In genomic region chr1:32686387-32686786, GRCh38 we compare ENCODE assay signal across 23 cellular contexts. TPM values are rescaled to one million over a fixed set of nuclear protein-coding genes. Genes with fewer than 3 reads are reported as not detected.
DNase-seq lines count a peak whose midpoint lies in the region; ATAC-seq and TF ChIP-seq lines count a peak whose summit lies in the region.
"Had no signal": no experiment of that assay in that cellular context is flagged by ENCODE, and none has a peak within 500 bp of the region (broad histone marks: within the 10 kb centered on the region; RNA-seq: fewer than 3 reads in every experiment).

No MANE protein-coding gene starts in this region.

- no peaks in the 10 kb centered on the region for H3K27me3 ChIP-seq in esophagus squamous epithelium
- H3K27me3 ChIP-seq in sigmoid colon: no peaks in the 10 kb centered on the region

- peaks cover 3 to 46% (median 25%) of the 10 kb centered on the region in 3 donors for H3K4me1 ChIP-seq in esophagus squamous epithelium
- peaks cover 0 to 54% (median 36%) of the 10 kb centered on the region in 4 donors for H3K4me1 ChIP-seq in sigmoid colon
- H3K4me1 ChIP-seq: HAP-1 had no signal

- CTCF ChIA-PET in activated CD4-positive, alpha-beta T cell treated with anti-CD3 and anti-CD28 coated beads for 36 hours (lab: Charles Lee): no interaction called here

- no peak for TF ChIP-seq CTCF in esophagus squamous epithelium (IDR thresholded peaks at IDR 0.05)
- TF ChIP-seq CTCF in sigmoid colon (IDR thresholded peaks at IDR 0.05): no peak

- peak overlapping the region; percentile 15 for H3K27ac Mint-ChIP-seq in activated T-cell treated with anti-CD3 and anti-CD28 coated beads, Interleukin-2, amount 50 U/mL, for 72 hours
- H3K27ac Mint-ChIP-seq in T-helper 17 cell: peak overlapping the region; percentile 62
- H3K27ac Mint-ChIP-seq in activated CD4-positive, alpha-beta T cell treated with anti-CD3 and anti-CD28 coated beads for 36 hours: no peak overlapping the region

- no peaks in the 10 kb centered on the region for H3K9me3 Mint-ChIP-seq in activated T-cell treated with anti-CD3 and anti-CD28 coated beads, Interleukin-2, amount 50 U/mL, for 72 hours
- no peaks in the 10 kb centered on the region for H3K9me3 Mint-ChIP-seq in activated T-cell treated with anti-CD3 and anti-CD28 coated beads, Interleukin-2, amount 50 U/mL, for 4 hours
- H3K9me3 Mint-ChIP-seq in activated CD4-positive, alpha-beta T cell treated with anti-CD3 and anti-CD28 coated beads for 36 hours (ENCODE audit: low read depth): no peaks in the 10 kb centered on the region
- H3K9me3 Mint-ChIP-seq: CD8-positive, alpha-beta memory T cell had no signal

- peak overlapping the region in 3 of 4 donors; percentile 75 to 82 (median 80) for H3K27ac ChIP-seq in esophagus squamous epithelium
- H3K27ac ChIP-seq in sigmoid colon: peak overlapping the region in 2 of 4 donors; percentile 64 to 78

- H3K4me1 Mint-ChIP-seq in activated T-cell treated with anti-CD3 and anti-CD28 coated beads, Interleukin-2, amount 50 U/mL, for 72 hours (ENCODE audit: low read depth): peaks cover 10% of the 10 kb centered on the region
- H3K4me1 Mint-ChIP-seq in activated T-cell treated with anti-CD3 and anti-CD28 coated beads, Interleukin-2, amount 50 U/mL, for 4 hours (ENCODE audit: low read depth): peaks cover 6% of the 10 kb centered on the region
- H3K4me1 Mint-ChIP-seq in T-helper 17 cell: no peaks in the 10 kb centered on the region
- peaks cover 9% of the 10 kb centered on the region for H3K4me1 Mint-ChIP-seq in activated CD4-positive, alpha-beta T cell treated with anti-CD3 and anti-CD28 coated beads for 36 hours
- H3K4me1 Mint-ChIP-seq: CD8-positive, alpha-beta memory T cell had no signal

- no peak overlapping the region for H3K4me3 ChIP-seq in esophagus squamous epithelium
- H3K4me3 ChIP-seq in sigmoid colon: no peak overlapping the region
- H3K4me3 ChIP-seq: GM23248, HAP-1 had no signal

- H3K9me3 ChIP-seq in T-helper 17 cell (ENCODE audit: control insufficient read depth, low read length, poor library complexity, severe bottlenecking) (no peaks in the 10 kb centered on the region), esophagus squamous epithelium (no peaks in the 10 kb centered on the region), sigmoid colon (no peaks in the 10 kb centered on the region)
- H3K9me3 ChIP-seq: HAP-1 had no signal

- POLR2A ChIA-PET in activated CD4-positive, alpha-beta T cell treated with anti-CD3 and anti-CD28 coated beads for 36 hours (lab: Charles Lee): no interaction called here

- no peak for DNase-seq in activated T-cell treated with anti-CD3 and anti-CD28 coated beads, Interleukin-2, amount 50 U/mL, for 72 hours
- DNase-seq in activated T-cell treated with anti-CD3 and anti-CD28 coated beads, Interleukin-2, amount 50 U/mL, for 4 hours: no peak
- DNase-seq in T-helper 17 cell (no peak), esophagus squamous epithelium (lab: John Stamatoyannopoulos, UW) (no peak), sigmoid colon (peak; percentile 5), LoVo (ENCODE audit: low spot score) (no peak)
- no peak for DNase-seq in activated CD4-positive, alpha-beta T cell treated with anti-CD3 and anti-CD28 coated beads for 36 hours
- DNase-seq: AML-193; C1 segment of cervical spinal cord; Calu3; CD8-positive, alpha-beta memory T cell; DMS153; GM23248; IMR-90; MV-4-11; NCI-H1105 treated with DMSO at 0.1 percent for 48 hours; NCI-H1694; NCI-H2081; NCI-H2171; NCI-H524 treated with DMSO at 0.1 percent for 48 hours had no signal

- peaks cover 2 to 10% of the 10 kb centered on the region in 2 donors for H3K36me3 Mint-ChIP-seq in activated T-cell treated with anti-CD3 and anti-CD28 coated beads, Interleukin-2, amount 50 U/mL, for 72 hours (ENCODE audit: insufficient read depth in 2 of 2)
- H3K36me3 Mint-ChIP-seq in activated T-cell treated with anti-CD3 and anti-CD28 coated beads, Interleukin-2, amount 50 U/mL, for 4 hours (ENCODE audit: insufficient read depth): peaks cover 18% of the 10 kb centered on the region
- H3K36me3 Mint-ChIP-seq in T-helper 17 cell (ENCODE audit: low read depth): peaks cover 2% of the 10 kb centered on the region
- H3K36me3 Mint-ChIP-seq in activated CD4-positive, alpha-beta T cell treated with anti-CD3 and anti-CD28 coated beads for 36 hours (ENCODE audit: low read depth): peaks cover 41% of the 10 kb centered on the region

- intact Hi-C loops in esophagus squamous epithelium (cut with DNase I) (no loop called here), sigmoid colon (cut with DNase I) (no loop called here)
- intact Hi-C loops in activated CD4-positive, alpha-beta T cell treated with anti-CD3 and anti-CD28 coated beads for 36 hours (cut with DNase I, micrococcal nuclease): loop anchor here in 1 of 2 experiments (10.0 kb wide), 1 partner anchor 162 kb away; no protein-coding TSS in a partner anchor

- no peaks in the 10 kb centered on the region for H3K27me3 Mint-ChIP-seq in activated T-cell treated with anti-CD3 and anti-CD28 coated beads, Interleukin-2, amount 50 U/mL, for 72 hours (ENCODE audit: low read depth)
- H3K27me3 Mint-ChIP-seq in activated T-cell treated with anti-CD3 and anti-CD28 coated beads, Interleukin-2, amount 50 U/mL, for 4 hours (ENCODE audit: low read depth): no peaks in the 10 kb centered on the region
- no peaks in the 10 kb centered on the region for H3K27me3 Mint-ChIP-seq in T-helper 17 cell
- no peaks in the 10 kb centered on the region for H3K27me3 Mint-ChIP-seq in activated CD4-positive, alpha-beta T cell treated with anti-CD3 and anti-CD28 coated beads for 36 hours
- H3K27me3 Mint-ChIP-seq: CD8-positive, alpha-beta memory T cell had no signal

- 90 to 100% methylated on average over 2 of the region's 2 CpGs for WGBS in esophagus squamous epithelium, 2 donors
- WGBS in sigmoid colon, 2 donors: 96 to 97% methylated on average over 2 of the region's 2 CpGs

- H3K4me3 Mint-ChIP-seq in activated T-cell treated with anti-CD3 and anti-CD28 coated beads, Interleukin-2, amount 50 U/mL, for 72 hours: no peak overlapping the region
- H3K4me3 Mint-ChIP-seq in activated T-cell treated with anti-CD3 and anti-CD28 coated beads, Interleukin-2, amount 50 U/mL, for 4 hours: no peak overlapping the region
- no peak overlapping the region for H3K4me3 Mint-ChIP-seq in T-helper 17 cell
- no peak overlapping the region for H3K4me3 Mint-ChIP-seq in activated CD4-positive, alpha-beta T cell treated with anti-CD3 and anti-CD28 coated beads for 36 hours
- H3K4me3 Mint-ChIP-seq: CD8-positive, alpha-beta memory T cell had no signal

- ATAC-seq in activated T-cell treated with anti-CD3 and anti-CD28 coated beads, Interleukin-2, amount 50 U/mL, for 72 hours (replicated peaks in 1 of 2): no peak
- ATAC-seq in activated T-cell treated with anti-CD3 and anti-CD28 coated beads, Interleukin-2, amount 50 U/mL, for 4 hours: no peak
- ATAC-seq in T-helper 17 cell: no peak
- no peak for ATAC-seq in activated CD4-positive, alpha-beta T cell treated with anti-CD3 and anti-CD28 coated beads for 36 hours
- no peak for ATAC-seq in GM21825 (IDR thresholded peaks at IDR 0.05; ENCODE audit: unreplicated experiment)
- ATAC-seq: Panc1 had no signal

- TF ChIP-seq POLR2A in esophagus squamous epithelium (IDR thresholded peaks at IDR 0.05): no peak
- TF ChIP-seq POLR2A in sigmoid colon (IDR thresholded peaks at IDR 0.05): no peak

- TF ChIP-seq EP300 in sigmoid colon (IDR thresholded peaks at IDR 0.05): no peak

- peaks cover 0 to 57% (median 10%) of the 10 kb centered on the region in 3 donors for H3K36me3 ChIP-seq in esophagus squamous epithelium
- H3K36me3 ChIP-seq in sigmoid colon: peaks cover 0 to 42% (median 13%) of the 10 kb centered on the region in 4 donors

RNA-seq across cellular contexts. Expression of gene SYNC, which starts 16.2 kb away (rescaled TPM):
- total RNA-seq in activated T-cell treated with anti-CD3 and anti-CD28 coated beads, Interleukin-2, amount 50 U/mL, for 72 hours: not detected
- total RNA-seq in activated T-cell treated with anti-CD3 and anti-CD28 coated beads, Interleukin-2, amount 50 U/mL, for 4 hours: not detected
- total RNA-seq in T-helper 17 cell (not detected), esophagus squamous epithelium (10 to 100 TPM in 2 of 4 donors, 1 to 10 TPM in 2; 2.9 to 31.7 (median 9.1) TPM), sigmoid colon (10 to 100 TPM; 22.5 to 87.5 (median 33.8) TPM)
- 10 to 100 TPM in 1 of 3 donors, 1 to 10 TPM in 2; 6.9 to 12.7 (median 9.6) TPM for polyA plus RNA-seq in sigmoid colon
- not detected for total RNA-seq in activated CD4-positive, alpha-beta T cell treated with anti-CD3 and anti-CD28 coated beads for 36 hours
- total RNA-seq: CD8-positive, alpha-beta memory T cell had no signal
- polyA plus RNA-seq: CD8-positive, alpha-beta memory T cell had no signal

RNA-seq across cellular contexts. Expression of gene RBBP4, which starts 35.4 kb away (rescaled TPM):
- total RNA-seq in activated T-cell treated with anti-CD3 and anti-CD28 coated beads, Interleukin-2, amount 50 U/mL, for 72 hours: 100 to 1,000 TPM; 252 to 274 TPM
- total RNA-seq in activated T-cell treated with anti-CD3 and anti-CD28 coated beads, Interleukin-2, amount 50 U/mL, for 4 hours: 100 to 1,000 TPM; 243 to 248 (median 243) TPM
- total RNA-seq in T-helper 17 cell (100 to 1,000 TPM; 130 to 152 TPM), esophagus squamous epithelium (100 to 1,000 TPM in 1 of 4 donors, 10 to 100 TPM in 3; 59.6 to 102 (median 85.1) TPM), sigmoid colon (100 to 1,000 TPM in 3 of 4 donors, 10 to 100 TPM in 1; 91.8 to 118 (median 108) TPM)
- polyA plus RNA-seq in sigmoid colon: 10 to 100 TPM; 54.1 to 81.1 (median 59.9) TPM
- 100 to 1,000 TPM; 323 to 331 TPM for total RNA-seq in activated CD4-positive, alpha-beta T cell treated with anti-CD3 and anti-CD28 coated beads for 36 hours

RNA-seq across cellular contexts. Expression of gene ZBTB8OS, which starts 36.0 kb away (rescaled TPM):
- total RNA-seq in activated T-cell treated with anti-CD3 and anti-CD28 coated beads, Interleukin-2, amount 50 U/mL, for 72 hours: 10 to 100 TPM; 61.2 to 77.4 TPM
- total RNA-seq in activated T-cell treated with anti-CD3 and anti-CD28 coated beads, Interleukin-2, amount 50 U/mL, for 4 hours: 10 to 100 TPM; 54.2 to 66.4 (median 54.6) TPM
- total RNA-seq in T-helper 17 cell (10 to 100 TPM; 40.5 to 41.9 TPM), esophagus squamous epithelium (10 to 100 TPM; 12.3 to 26.9 (median 21.1) TPM), sigmoid colon (10 to 100 TPM; 19.9 to 40.3 (median 36.8) TPM)
- 10 to 100 TPM; 51.9 to 97.3 (median 89.5) TPM for polyA plus RNA-seq in sigmoid colon
- total RNA-seq in activated CD4-positive, alpha-beta T cell treated with anti-CD3 and anti-CD28 coated beads for 36 hours: 10 to 100 TPM; 61.2 to 63.5 TPM
